In the genomic region with DNA sequence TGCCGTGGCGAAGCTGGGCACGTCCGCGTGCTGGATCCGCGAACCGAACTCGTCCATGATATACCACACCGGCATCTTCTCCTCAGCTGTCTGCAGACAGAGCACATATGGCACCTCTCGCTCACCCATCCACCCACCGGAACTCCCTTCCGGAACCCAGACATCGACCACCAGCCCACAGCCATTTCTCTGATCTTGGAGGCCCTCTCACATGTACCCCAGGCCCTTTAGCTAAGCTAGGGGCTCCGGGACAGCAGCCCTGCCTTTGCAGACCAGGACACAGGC, we compare ENCODE assay signal across 1 cellular context.
A peak's percentile ranks its signal among the peaks of the same experiment; 100 is the strongest.
TF ChIP-seq lines count a peak whose summit lies in the region.

No MANE protein-coding gene starts in this region.

TF ChIP-seq in K562, 482 proteins besides CTCF, POLR2A, EP300 and RAD21:
- TF ChIP-seq FOXK1 (CRISPR knock-in tag; IDR thresholded peaks at IDR 0.05; ENCODE audit: borderline replicate concordance) (no peak), SUPT5H (IDR thresholded peaks at IDR 0.05) (0 out of 2 replicates have a peak, but pooled peaks have one; percentile 16), ZSCAN29 (IDR thresholded peaks at IDR 0.05) (no peak), ASH1L (IDR thresholded peaks at IDR 0.05; ENCODE audit: borderline replicate concordance, low read depth, partially characterized antibody) (no peak)
